1 cellular context compared by ENCODE assay signal in genomic region chr1:1004780-1005697, GRCh38.
A peak's percentile ranks its signal among the peaks of the same experiment; 100 is the strongest.
TF ChIP-seq lines count a peak whose summit lies in the region.

No MANE protein-coding gene starts in this region.

TF ChIP-seq in HepG2, 621 proteins besides CTCF, POLR2A, EP300 and RAD21 (continued from another document and continues in another):
- TF ChIP-seq, protein P1, sequence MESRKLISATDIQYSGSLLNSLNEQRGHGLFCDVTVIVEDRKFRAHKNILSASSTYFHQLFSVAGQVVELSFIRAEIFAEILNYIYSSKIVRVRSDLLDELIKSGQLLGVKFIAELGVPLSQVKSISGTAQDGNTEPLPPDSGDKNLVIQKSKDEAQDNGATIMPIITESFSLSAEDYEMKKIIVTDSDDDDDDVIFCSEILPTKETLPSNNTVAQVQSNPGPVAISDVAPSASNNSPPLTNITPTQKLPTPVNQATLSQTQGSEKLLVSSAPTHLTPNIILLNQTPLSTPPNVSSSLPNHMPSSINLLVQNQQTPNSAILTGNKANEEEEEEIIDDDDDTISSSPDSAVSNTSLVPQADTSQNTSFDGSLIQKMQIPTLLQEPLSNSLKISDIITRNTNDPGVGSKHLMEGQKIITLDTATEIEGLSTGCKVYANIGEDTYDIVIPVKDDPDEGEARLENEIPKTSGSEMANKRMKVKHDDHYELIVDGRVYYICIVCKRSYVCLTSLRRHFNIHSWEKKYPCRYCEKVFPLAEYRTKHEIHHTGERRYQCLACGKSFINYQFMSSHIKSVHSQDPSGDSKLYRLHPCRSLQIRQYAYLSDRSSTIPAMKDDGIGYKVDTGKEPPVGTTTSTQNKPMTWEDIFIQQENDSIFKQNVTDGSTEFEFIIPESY (CRISPR knock-in tag; IDR thresholded peaks at IDR 0.05) = peak; percentile 44; the same call in 1 of the 2 replicates
- TF ChIP-seq, protein P2, sequence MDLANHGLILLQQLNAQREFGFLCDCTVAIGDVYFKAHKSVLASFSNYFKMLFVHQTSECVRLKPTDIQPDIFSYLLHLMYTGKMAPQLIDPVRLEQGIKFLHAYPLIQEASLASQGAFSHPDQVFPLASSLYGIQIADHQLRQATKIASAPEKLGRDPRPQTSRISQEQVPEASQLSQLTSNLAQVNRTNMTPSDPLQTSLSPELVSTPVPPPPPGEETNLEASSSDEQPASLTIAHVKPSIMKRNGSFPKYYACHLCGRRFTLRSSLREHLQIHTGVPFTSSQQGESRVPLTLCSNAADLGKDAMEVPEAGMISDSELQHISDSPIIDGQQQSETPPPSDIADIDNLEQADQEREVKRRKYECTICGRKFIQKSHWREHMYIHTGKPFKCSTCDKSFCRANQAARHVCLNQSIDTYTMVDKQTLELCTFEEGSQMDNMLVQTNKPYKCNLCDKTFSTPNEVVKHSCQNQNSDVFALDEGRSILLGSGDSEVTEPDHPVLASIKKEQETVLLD (CRISPR knock-in tag; IDR thresholded peaks at IDR 0.05; ENCODE audit: low read depth) = peak; percentile 49; the same call in 1 of the 2 replicates
- TF ChIP-seq ZNF143 (CRISPR knock-in tag; IDR thresholded peaks at IDR 0.05) (no peak; the same call in 1 of the 2 replicates), ZNF546 (CRISPR knock-in tag; conservative IDR thresholded peaks at IDR 0.05) (0 out of 2 replicates have a peak, but pooled peaks have one; percentile 25), ZNF891 (CRISPR knock-in tag; IDR thresholded peaks at IDR 0.05) (peak; percentile 90), FOSL2 (CRISPR knock-in tag; IDR thresholded peaks at IDR 0.05) (0 out of 2 replicates have a peak, but pooled peaks have one; percentile 42), NCOR1 (IDR thresholded peaks at IDR 0.05; ENCODE audit: borderline replicate concordance, low read length) (peak; percentile 26; the same call in 1 of the 2 replicates), ZNF572 (CRISPR knock-in tag; IDR thresholded peaks at IDR 0.05) (no peak; the same call in 1 of the 2 replicates), ATF4 (CRISPR knock-in tag; IDR thresholded peaks at IDR 0.05) (no peak), ARNT2 (CRISPR knock-in tag; IDR thresholded peaks at IDR 0.05; ENCODE audit: low read depth) (0 out of 2 replicates have a peak, but pooled peaks have one; percentile 58), GLI4 (CRISPR knock-in tag; IDR thresholded peaks at IDR 0.05; ENCODE audit: borderline replicate concordance) (0 out of 2 replicates have a peak, but pooled peaks have one; percentile 48), ZKSCAN8 (CRISPR knock-in tag; IDR thresholded peaks at IDR 0.05; ENCODE audit: borderline replicate concordance) (0 out of 2 replicates have a peak, but pooled peaks have one; percentile 67), ZNF614 (CRISPR knock-in tag; IDR thresholded peaks at IDR 0.05; ENCODE audit: borderline replicate concordance) (0 out of 2 replicates have a peak, but pooled peaks have one; percentile 18), RARA (CRISPR knock-in tag; IDR thresholded peaks at IDR 0.05) (peak; percentile 56), DBP (CRISPR knock-in tag; IDR thresholded peaks at IDR 0.05; ENCODE audit: not compliant biosample characterization) (no peak), ZNF441 (CRISPR knock-in tag; IDR thresholded peaks at IDR 0.05; ENCODE audit: borderline replicate concordance) (no peak), JUND (CRISPR knock-in tag; IDR thresholded peaks at IDR 0.05) (0 out of 2 replicates have a peak, but pooled peaks have one; percentile 18), ZBTB20 (CRISPR knock-in tag; IDR thresholded peaks at IDR 0.05; ENCODE audit: borderline replicate concordance, low read depth) (no peak), HNRNPL (IDR thresholded peaks at IDR 0.05; ENCODE audit: low read depth, low read length) (peak; percentile 87; the same call in 1 of the 2 replicates), ZNF878 (CRISPR knock-in tag; IDR thresholded peaks at IDR 0.05) (no peak), TMF1 (CRISPR knock-in tag; IDR thresholded peaks at IDR 0.05; ENCODE audit: low read depth) (no peak), GFI1 (CRISPR knock-in tag; IDR thresholded peaks at IDR 0.05; ENCODE audit: borderline replicate concordance) (no peak), ZNF598 (CRISPR knock-in tag; IDR thresholded peaks at IDR 0.05; ENCODE audit: borderline replicate concordance) (no peak), ZNF839 (CRISPR knock-in tag; IDR thresholded peaks at IDR 0.05; ENCODE audit: borderline replicate concordance) (no peak; the same call in 1 of the 2 replicates), PRPF4 (IDR thresholded peaks at IDR 0.05; ENCODE audit: low read depth, low read length, poor library complexity, severe bottlenecking) (no peak), FOXK2 (IDR thresholded peaks at IDR 0.05) (no peak), TAF1 (CRISPR knock-in tag; IDR thresholded peaks at IDR 0.05) (peak; percentile 50; the same call in 1 of the 2 replicates), KDM6A (CRISPR knock-in tag; IDR thresholded peaks at IDR 0.05; ENCODE audit: low read depth) (0 out of 2 replicates have a peak, but pooled peaks have one; percentile 34), KMT2B (CRISPR knock-in tag; IDR thresholded peaks at IDR 0.05) (no peak), ZKSCAN1 (IDR thresholded peaks at IDR 0.05; ENCODE audit: low read length) (no peak), CBX1 (IDR thresholded peaks at IDR 0.05; ENCODE audit: low read depth) (peak; percentile 69), ISL2 (CRISPR knock-in tag; IDR thresholded peaks at IDR 0.05) (no peak), SPEN (CRISPR knock-in tag; IDR thresholded peaks at IDR 0.05; ENCODE audit: low read depth) (peak; percentile 53; the same call in 1 of the 2 replicates), ZBTB39 (CRISPR knock-in tag; IDR thresholded peaks at IDR 0.05) (no peak), SMARCE1 (IDR thresholded peaks at IDR 0.05; ENCODE audit: borderline replicate concordance) (no peak)
- TF ChIP-seq, protein P3, sequence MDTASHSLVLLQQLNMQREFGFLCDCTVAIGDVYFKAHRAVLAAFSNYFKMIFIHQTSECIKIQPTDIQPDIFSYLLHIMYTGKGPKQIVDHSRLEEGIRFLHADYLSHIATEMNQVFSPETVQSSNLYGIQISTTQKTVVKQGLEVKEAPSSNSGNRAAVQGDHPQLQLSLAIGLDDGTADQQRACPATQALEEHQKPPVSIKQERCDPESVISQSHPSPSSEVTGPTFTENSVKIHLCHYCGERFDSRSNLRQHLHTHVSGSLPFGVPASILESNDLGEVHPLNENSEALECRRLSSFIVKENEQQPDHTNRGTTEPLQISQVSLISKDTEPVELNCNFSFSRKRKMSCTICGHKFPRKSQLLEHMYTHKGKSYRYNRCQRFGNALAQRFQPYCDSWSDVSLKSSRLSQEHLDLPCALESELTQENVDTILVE (CRISPR knock-in tag; IDR thresholded peaks at IDR 0.05) = no peak
- TF ChIP-seq, protein P4, sequence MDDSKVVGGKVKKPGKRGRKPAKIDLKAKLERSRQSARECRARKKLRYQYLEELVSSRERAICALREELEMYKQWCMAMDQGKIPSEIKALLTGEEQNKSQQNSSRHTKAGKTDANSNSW (CRISPR knock-in tag; IDR thresholded peaks at IDR 0.05; ENCODE audit: borderline replicate concordance) = no peak
- TF ChIP-seq, protein P5, sequence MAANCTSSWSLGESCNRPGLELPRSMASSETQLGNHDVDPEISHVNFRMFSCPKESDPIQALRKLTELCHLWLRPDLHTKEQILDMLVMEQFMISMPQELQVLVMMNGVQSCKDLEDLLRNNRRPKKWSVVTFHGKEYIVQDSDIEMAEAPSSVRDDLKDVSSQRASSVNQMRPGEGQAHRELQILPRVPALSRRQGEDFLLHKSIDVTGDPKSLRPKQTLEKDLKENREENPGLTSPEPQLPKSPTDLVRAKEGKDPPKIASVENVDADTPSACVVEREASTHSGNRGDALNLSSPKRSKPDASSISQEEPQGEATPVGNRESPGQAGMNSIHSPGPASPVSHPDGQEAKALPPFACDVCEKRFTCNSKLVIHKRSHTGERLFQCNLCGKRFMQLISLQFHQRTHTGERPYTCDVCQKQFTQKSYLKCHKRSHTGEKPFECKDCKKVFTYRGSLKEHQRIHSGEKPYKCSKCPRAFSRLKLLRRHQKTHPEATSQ (CRISPR knock-in tag; IDR thresholded peaks at IDR 0.05; ENCODE audit: borderline replicate concordance) = no peak
- TF ChIP-seq, protein P6, sequence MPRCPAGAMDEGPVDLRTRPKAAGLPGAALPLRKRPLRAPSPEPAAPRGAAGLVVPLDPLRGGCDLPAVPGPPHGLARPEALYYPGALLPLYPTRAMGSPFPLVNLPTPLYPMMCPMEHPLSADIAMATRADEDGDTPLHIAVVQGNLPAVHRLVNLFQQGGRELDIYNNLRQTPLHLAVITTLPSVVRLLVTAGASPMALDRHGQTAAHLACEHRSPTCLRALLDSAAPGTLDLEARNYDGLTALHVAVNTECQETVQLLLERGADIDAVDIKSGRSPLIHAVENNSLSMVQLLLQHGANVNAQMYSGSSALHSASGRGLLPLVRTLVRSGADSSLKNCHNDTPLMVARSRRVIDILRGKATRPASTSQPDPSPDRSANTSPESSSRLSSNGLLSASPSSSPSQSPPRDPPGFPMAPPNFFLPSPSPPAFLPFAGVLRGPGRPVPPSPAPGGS (CRISPR knock-in tag; IDR thresholded peaks at IDR 0.05) = peak; percentile 44; the same call in 1 of the 2 replicates
- TF ChIP-seq, protein P7, sequence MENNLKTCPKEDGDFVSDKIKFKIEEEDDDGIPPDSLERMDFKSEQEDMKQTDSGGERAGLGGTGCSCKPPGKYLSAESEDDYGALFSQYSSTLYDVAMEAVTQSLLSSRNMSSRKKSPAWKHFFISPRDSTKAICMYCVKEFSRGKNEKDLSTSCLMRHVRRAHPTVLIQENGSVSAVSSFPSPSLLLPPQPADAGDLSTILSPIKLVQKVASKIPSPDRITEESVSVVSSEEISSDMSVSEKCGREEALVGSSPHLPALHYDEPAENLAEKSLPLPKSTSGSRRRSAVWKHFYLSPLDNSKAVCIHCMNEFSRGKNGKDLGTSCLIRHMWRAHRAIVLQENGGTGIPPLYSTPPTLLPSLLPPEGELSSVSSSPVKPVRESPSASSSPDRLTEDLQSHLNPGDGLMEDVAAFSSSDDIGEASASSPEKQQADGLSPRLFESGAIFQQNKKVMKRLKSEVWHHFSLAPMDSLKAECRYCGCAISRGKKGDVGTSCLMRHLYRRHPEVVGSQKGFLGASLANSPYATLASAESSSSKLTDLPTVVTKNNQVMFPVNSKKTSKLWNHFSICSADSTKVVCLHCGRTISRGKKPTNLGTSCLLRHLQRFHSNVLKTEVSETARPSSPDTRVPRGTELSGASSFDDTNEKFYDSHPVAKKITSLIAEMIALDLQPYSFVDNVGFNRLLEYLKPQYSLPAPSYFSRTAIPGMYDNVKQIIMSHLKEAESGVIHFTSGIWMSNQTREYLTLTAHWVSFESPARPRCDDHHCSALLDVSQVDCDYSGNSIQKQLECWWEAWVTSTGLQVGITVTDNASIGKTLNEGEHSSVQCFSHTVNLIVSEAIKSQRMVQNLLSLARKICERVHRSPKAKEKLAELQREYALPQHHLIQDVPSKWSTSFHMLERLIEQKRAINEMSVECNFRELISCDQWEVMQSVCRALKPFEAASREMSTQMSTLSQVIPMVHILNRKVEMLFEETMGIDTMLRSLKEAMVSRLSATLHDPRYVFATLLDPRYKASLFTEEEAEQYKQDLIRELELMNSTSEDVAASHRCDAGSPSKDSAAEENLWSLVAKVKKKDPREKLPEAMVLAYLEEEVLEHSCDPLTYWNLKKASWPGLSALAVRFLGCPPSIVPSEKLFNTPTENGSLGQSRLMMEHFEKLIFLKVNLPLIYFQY (CRISPR knock-in tag; IDR thresholded peaks at IDR 0.05; ENCODE audit: borderline replicate concordance) = no peak
- TF ChIP-seq, protein P8, sequence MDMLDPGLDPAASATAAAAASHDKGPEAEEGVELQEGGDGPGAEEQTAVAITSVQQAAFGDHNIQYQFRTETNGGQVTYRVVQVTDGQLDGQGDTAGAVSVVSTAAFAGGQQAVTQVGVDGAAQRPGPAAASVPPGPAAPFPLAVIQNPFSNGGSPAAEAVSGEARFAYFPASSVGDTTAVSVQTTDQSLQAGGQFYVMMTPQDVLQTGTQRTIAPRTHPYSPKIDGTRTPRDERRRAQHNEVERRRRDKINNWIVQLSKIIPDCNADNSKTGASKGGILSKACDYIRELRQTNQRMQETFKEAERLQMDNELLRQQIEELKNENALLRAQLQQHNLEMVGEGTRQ (IDR thresholded peaks at IDR 0.05; ENCODE audit: low read depth, low read length) = no peak
- TF ChIP-seq, protein P8 (CRISPR knock-in tag; IDR thresholded peaks at IDR 0.05; ENCODE audit: borderline replicate concordance) = no peak
